8 cellular contexts compared by ENCODE assay signal in genomic region chr14:105351920-105352871, GRCh38. TPM values are rescaled to one million over a fixed set of nuclear protein-coding genes. Genes with fewer than 3 reads are reported as not detected.
DNase-seq lines count a peak whose midpoint lies in the region; FAIRE-seq and TF ChIP-seq lines count a peak whose summit lies in the region.

No MANE protein-coding gene starts in this region.

- no peak overlapping the region for H4K8ac ChIP-seq in neuronal stem cell (ENCODE audit: low read depth, low read length)

- H3K4me2 ChIP-seq in neuronal stem cell (ENCODE audit: insufficient read depth, low read length, poor library complexity, severe bottlenecking), result no peak overlapping the region

- no peak overlapping the region for H2BK12ac ChIP-seq in neuronal stem cell (ENCODE audit: low read length)

- TF ChIP-seq CTCF in AG04450 (IDR thresholded peaks at IDR 0.05; ENCODE audit: low read depth, low read length) (peak; percentile 85), RWPE1 (conservative IDR thresholded peaks at IDR 0.05; ENCODE audit: low read depth) (peak; percentile 84), fibroblast of the aortic adventitia (IDR thresholded peaks at IDR 0.05; ENCODE audit: insufficient read depth, low read length) (peak; percentile 87), stomach (IDR thresholded peaks at IDR 0.05) (peak in 5 of 7 experiments; percentile 76 to 93 (median 88))

- H3K4me1 ChIP-seq in neuronal stem cell (ENCODE audit: control insufficient read depth in 2 of 2, insufficient read depth in 1 of 2, low read depth in 1 of 2, low read length in 2 of 2) (peaks cover 0 to 12% of the 10 kb centered on the region in 2 donors), stomach (peaks cover 0 to 12% (median 8%) of the 10 kb centered on the region in 4 donors)

- peak; percentile 98 for FAIRE-seq in GM19239 (lab: Jason Lieb, UNC)

- no peak overlapping the region for H2BK5ac ChIP-seq in neuronal stem cell (ENCODE audit: low read length)

- H3K27me3 Mint-ChIP-seq in activated T-helper 1 cell treated with anti-CD3 and anti-CD28 coated beads, Interleukin-12 subunit alpha, Interleukin-12 subunit beta, Interleukin-2, Interleukin-4 antibody, amounts not matched to agents 30 ng/mL and 10 ng/mL and 1 ng/mL, durations not matched to agents 14 hours and 24 hours and 36 hours (ENCODE audit: insufficient read depth), result no peaks in the 10 kb centered on the region

- H2BK120ac ChIP-seq in neuronal stem cell (ENCODE audit: low read depth, low read length), result no peak overlapping the region

- TF ChIP-seq EP300 in stomach (IDR thresholded peaks at IDR 0.05), result no peak

- no peak overlapping the region for H3K27ac Mint-ChIP-seq in activated T-helper 1 cell treated with anti-CD3 and anti-CD28 coated beads, Interleukin-12 subunit alpha, Interleukin-12 subunit beta, Interleukin-2, Interleukin-4 antibody, amounts not matched to agents 30 ng/mL and 10 ng/mL and 1 ng/mL, durations not matched to agents 14 hours and 24 hours and 36 hours

- H3K36me3 ChIP-seq in MG63, result no peaks in the 10 kb centered on the region
- H3K36me3 ChIP-seq in neuronal stem cell (replicated peaks in 1 of 2; ENCODE audit: control insufficient read depth in 2 of 2, insufficient read depth in 2 of 2, low read length in 2 of 2), result peaks cover 0 to 3% of the 10 kb centered on the region in 2 donors
- H3K36me3 ChIP-seq in stomach, result peaks cover 3 to 63% (median 52%) of the 10 kb centered on the region in 4 donors

- peak overlapping the region; percentile 80 for H3K18ac ChIP-seq in neuronal stem cell (ENCODE audit: low read length)

- peaks cover 4% of the 10 kb centered on the region for H3K79me1 ChIP-seq in neuronal stem cell (ENCODE audit: low read depth, low read length)

- H2AFZ ChIP-seq in neuronal stem cell (ENCODE audit: low read length), result no peak overlapping the region

- H3K4me3 ChIP-seq in AG04450 (ENCODE audit: low read depth, low read length) (no peak overlapping the region), MG63 (no peak overlapping the region), fibroblast of the aortic adventitia (ENCODE audit: low read depth, low read length) (no peak overlapping the region), neuronal stem cell (ENCODE audit: low read length in 2 of 2) (no peak overlapping the region), stomach (no peak overlapping the region)

- H4K91ac ChIP-seq in neuronal stem cell (ENCODE audit: low read depth, low read length, poor library complexity), result no peak overlapping the region

- H3K14ac ChIP-seq in neuronal stem cell (ENCODE audit: low read length), result peak overlapping the region; percentile 31

- WGBS in neuronal stem cell (ENCODE audit: extremely low coverage in 2 of 2, insufficient read length in 2 of 2, insufficient replicate concordance in 1 of 2), 2 donors, result no CpG with 5 or more reads among the region's 27 CpGs
- 41 to 59% (median 54%) methylated on average over 18 to 27 of the region's 27 CpGs for WGBS in stomach, 5 donors

- intact Hi-C loops in activated T-helper 1 cell treated with anti-CD3 and anti-CD28 coated beads, Interleukin-12 subunit alpha, Interleukin-12 subunit beta, Interleukin-2, Interleukin-4 antibody, amounts not matched to agents 30 ng/mL and 10 ng/mL and 1 ng/mL, durations not matched to agents 14 hours and 24 hours and 36 hours (cut with micrococcal nuclease), result loop anchor here (1.0 to 5.0 kb wide), 5 partner anchors 35 to 375 kb away; partner anchors contain the start of genes AHNAK2 and BRF1
- intact Hi-C loops in stomach (cut with DNase I; ENCODE audit: low total_unique reads), result loop anchor here (5.0 kb wide), 1 partner anchor 150 kb away; no protein-coding TSS in a partner anchor

- POLR2A ChIA-PET in AG04450 (lab: Yijun Ruan, JAX) (interaction anchor here (0.7 to 1.2 kb wide), 3 partner anchors 37 to 104 kb away, joined by 3 read pairs; partner anchors contain the start of genes BTBD6 and PACS2), RWPE1 (lab: Yijun Ruan, JAX; ENCODE audit: low non-redundant PET) (no interaction called here)

- H3K27me3 ChIP-seq in AG04450 (ENCODE audit: control insufficient read depth, insufficient read depth, low read length), result no peaks in the 10 kb centered on the region
- no peaks in the 10 kb centered on the region for H3K27me3 ChIP-seq in MG63
- H3K27me3 ChIP-seq in neuronal stem cell (ENCODE audit: control insufficient read depth in 3 of 3, insufficient read depth in 3 of 3, low read depth in 1 of 3, low read length in 3 of 3), result no peaks in the 10 kb centered on the region
- no peaks in the 10 kb centered on the region for H3K27me3 ChIP-seq in stomach

- peak; percentile 63 for DNase-seq in AG04450 (ENCODE audit: low read depth, low spot score)
- DNase-seq in GM19239 (ENCODE audit: insufficient read length, low spot score), result peak; percentile 99
- peak; percentile 49 for DNase-seq in MG63
- DNase-seq in RWPE1 (ENCODE audit: low spot score), result peak; percentile 90
- DNase-seq in activated T-helper 1 cell treated with anti-CD3 and anti-CD28 coated beads, Interleukin-12 subunit alpha, Interleukin-12 subunit beta, Interleukin-2, Interleukin-4 antibody, amounts not matched to agents 30 ng/mL and 10 ng/mL and 1 ng/mL, durations not matched to agents 14 hours and 24 hours and 36 hours (ENCODE audit: low spot score), result peak; percentile 82
- peak; percentile 90 for DNase-seq in fibroblast of the aortic adventitia (ENCODE audit: low read depth)
- DNase-seq in neuronal stem cell (ENCODE audit: low spot score), result peak; percentile 80
- DNase-seq in stomach, result peak; percentile 88

- H3K9me3 Mint-ChIP-seq in activated T-helper 1 cell treated with anti-CD3 and anti-CD28 coated beads, Interleukin-12 subunit alpha, Interleukin-12 subunit beta, Interleukin-2, Interleukin-4 antibody, amounts not matched to agents 30 ng/mL and 10 ng/mL and 1 ng/mL, durations not matched to agents 14 hours and 24 hours and 36 hours, result no peaks in the 10 kb centered on the region

- H3K27ac ChIP-seq in AG04450 (ENCODE audit: low read depth, low read length), result no peak overlapping the region
- peak overlapping the region; percentile 62 for H3K27ac ChIP-seq in RWPE1
- no peak overlapping the region for H3K27ac ChIP-seq in neuronal stem cell (replicated peaks; ENCODE audit: low read length)
- H3K27ac ChIP-seq in stomach, result peak overlapping the region in 4 of 5 donors; percentile 40 to 63 (median 58)

- TF ChIP-seq POLR2A in stomach (IDR thresholded peaks at IDR 0.05), result no peak

- no peak overlapping the region for H3K4me3 Mint-ChIP-seq in activated T-helper 1 cell treated with anti-CD3 and anti-CD28 coated beads, Interleukin-12 subunit alpha, Interleukin-12 subunit beta, Interleukin-2, Interleukin-4 antibody, amounts not matched to agents 30 ng/mL and 10 ng/mL and 1 ng/mL, durations not matched to agents 14 hours and 24 hours and 36 hours

- H3K9me3 ChIP-seq in AG04450 (ENCODE audit: control insufficient read depth, insufficient read depth, low read length) (no peaks in the 10 kb centered on the region; the same call in 1 of the 2 replicates), MG63 (no peaks in the 10 kb centered on the region), neuronal stem cell (replicated peaks in 1 of 2; ENCODE audit: control insufficient read depth in 2 of 2, insufficient read depth in 1 of 2, low read depth in 1 of 2, low read length in 2 of 2) (no peaks in the 10 kb centered on the region), stomach (no peaks in the 10 kb centered on the region)

- H3K36me3 Mint-ChIP-seq in activated T-helper 1 cell treated with anti-CD3 and anti-CD28 coated beads, Interleukin-12 subunit alpha, Interleukin-12 subunit beta, Interleukin-2, Interleukin-4 antibody, amounts not matched to agents 30 ng/mL and 10 ng/mL and 1 ng/mL, durations not matched to agents 14 hours and 24 hours and 36 hours (ENCODE audit: low read depth), result no peaks in the 10 kb centered on the region

- CTCF ChIA-PET in AG04450 (lab: Charles Lee), result interaction anchor here (0.6 to 1.7 kb wide), 17 partner anchors 9 to 294 kb away, joined by 3 to 10 read pairs (median 4); partner anchors contain the start of gene BRF1
- CTCF ChIA-PET in RWPE1 (lab: Yijun Ruan, JAX), result interaction anchor here (0.6 to 2.1 kb wide), 7 partner anchors 9 to 149 kb away, joined by 3 to 7 read pairs (median 5); no protein-coding TSS in a partner anchor

- H3K23ac ChIP-seq in neuronal stem cell (ENCODE audit: low read depth, low read length, poor library complexity), result peak overlapping the region; percentile 43

- H2BK15ac ChIP-seq in neuronal stem cell (ENCODE audit: low read length), result peak overlapping the region; percentile 78

- H3K4ac ChIP-seq in neuronal stem cell (ENCODE audit: low read length), result no peak overlapping the region

- H3K4me1 Mint-ChIP-seq in activated T-helper 1 cell treated with anti-CD3 and anti-CD28 coated beads, Interleukin-12 subunit alpha, Interleukin-12 subunit beta, Interleukin-2, Interleukin-4 antibody, amounts not matched to agents 30 ng/mL and 10 ng/mL and 1 ng/mL, durations not matched to agents 14 hours and 24 hours and 36 hours (ENCODE audit: low read depth), result peaks cover 4% of the 10 kb centered on the region

- peak overlapping the region; percentile 56 for H2AK5ac ChIP-seq in neuronal stem cell (ENCODE audit: low read depth, low read length)

- no peak overlapping the region for H3K9ac ChIP-seq in neuronal stem cell (ENCODE audit: low read depth, low read length, poor library complexity)

RNA-seq across cellular contexts. Expression of gene PACS2, which starts 37.6 kb away (rescaled TPM):
- polyA plus RNA-seq in AG04450 (2011; rRNA removed) (13.0 and 16.1 TPM in 2 replicates), stomach (10 to 100 TPM; 23.4 to 49.8 (median 34.7) TPM)
- 14.5 and 18.3 TPM in 2 replicates for polyA minus RNA-seq in AG04450 (2011; rRNA and poly(A)+ RNA removed)
- 18.6 and 23.1 TPM in 2 replicates for total RNA-seq in MG63 (2014; rRNA removed; shearing (Covaris generic); ENCODE audit: low replicate concordance)
- total RNA-seq in activated T-helper 1 cell treated with anti-CD3 and anti-CD28 coated beads, Interleukin-12 subunit alpha, Interleukin-12 subunit beta, Interleukin-2, Interleukin-4 antibody, amounts not matched to agents 30 ng/mL and 10 ng/mL and 1 ng/mL, durations not matched to agents 14 hours and 24 hours and 36 hours, result 28.2 and 32.3 TPM in 2 replicates
- total RNA-seq in fibroblast of the aortic adventitia (ENCODE audit: low replicate concordance) (41.5 and 48.6 TPM in 2 replicates), stomach (100 to 1,000 TPM in 3 of 5 donors, 10 to 100 TPM in 2; 33.6 to 209 (median 114) TPM)
- 33.5 TPM for polyA plus RNA-seq in neuronal stem cell (2013, experiment 1 of 2)
- polyA plus RNA-seq in neuronal stem cell (2013, experiment 2 of 2), result 32.3 TPM

RNA-seq across cellular contexts. Expression of gene TEX22, which starts 46.1 kb away (rescaled TPM):
- polyA plus RNA-seq in AG04450 (2011; rRNA removed) (0.05 and 0.14 TPM in 2 replicates), stomach (under 1 TPM in 1 of 3 donors, not detected in 2; 0.35 TPM)
- 0.14 and 0.39 TPM in 2 replicates for polyA minus RNA-seq in AG04450 (2011; rRNA and poly(A)+ RNA removed)
- 0.22 and 0.63 TPM in 2 replicates for total RNA-seq in MG63 (2014; rRNA removed; shearing (Covaris generic); ENCODE audit: low replicate concordance)
- 7.4 and 9.1 TPM in 2 replicates for total RNA-seq in activated T-helper 1 cell treated with anti-CD3 and anti-CD28 coated beads, Interleukin-12 subunit alpha, Interleukin-12 subunit beta, Interleukin-2, Interleukin-4 antibody, amounts not matched to agents 30 ng/mL and 10 ng/mL and 1 ng/mL, durations not matched to agents 14 hours and 24 hours and 36 hours
- total RNA-seq in fibroblast of the aortic adventitia (ENCODE audit: low replicate concordance) (0.27 and 1.5 TPM in 2 replicates), stomach (under 1 TPM in 1 of 5 donors, not detected in 4; 0.18 TPM)
- 0.21 TPM for polyA plus RNA-seq in neuronal stem cell (2013, experiment 1 of 2)
- 0.21 TPM for polyA plus RNA-seq in neuronal stem cell (2013, experiment 2 of 2)

RNA-seq across cellular contexts. Expression of gene BRF1, which starts 51.4 kb away (rescaled TPM):
- 6.3 and 8.1 TPM in 2 replicates for polyA plus RNA-seq in AG04450 (2011; rRNA removed)
- 11.1 and 15.6 TPM in 2 replicates for polyA minus RNA-seq in AG04450 (2011; rRNA and poly(A)+ RNA removed)
- total RNA-seq in MG63 (2014; rRNA removed; shearing (Covaris generic); ENCODE audit: low replicate concordance), result 21.0 and 25.0 TPM in 2 replicates
- 46.1 and 46.9 TPM in 2 replicates for total RNA-seq in activated T-helper 1 cell treated with anti-CD3 and anti-CD28 coated beads, Interleukin-12 subunit alpha, Interleukin-12 subunit beta, Interleukin-2, Interleukin-4 antibody, amounts not matched to agents 30 ng/mL and 10 ng/mL and 1 ng/mL, durations not matched to agents 14 hours and 24 hours and 36 hours
- total RNA-seq in fibroblast of the aortic adventitia (ENCODE audit: low replicate concordance), result 28.8 and 49.4 TPM in 2 replicates
- polyA plus RNA-seq in neuronal stem cell (2013, experiment 1 of 2), result 14.0 TPM
- 14.3 TPM for polyA plus RNA-seq in neuronal stem cell (2013, experiment 2 of 2)
- 100 to 1,000 TPM in 1 of 5 donors, 10 to 100 TPM in 4; 31.5 to 141 (median 42.6) TPM for total RNA-seq in stomach
- polyA plus RNA-seq in stomach, result 10 to 100 TPM in 2 of 3 donors, 1 to 10 TPM in 1; 9.2 to 19.7 (median 19.4) TPM

Comparison
In these comparisons a context has a peak if more than half of its experiments do, and no peak if none do; other contexts are left out.
1. DNase-seq: peak in every context shown above with its lines; median percentile 99 in GM19239; 90 in RWPE1; 90 in fibroblast of the aortic adventitia; 88 in stomach; 82 in activated T-helper 1 cell treated with anti-CD3 and anti-CD28 coated beads, Interleukin-12 subunit alpha, Interleukin-12 subunit beta, Interleukin-2, Interleukin-4 antibody, amounts not matched to agents 30 ng/mL and 10 ng/mL and 1 ng/mL, durations not matched to agents 14 hours and 24 hours and 36 hours; 80 in neuronal stem cell; 63 in AG04450; 49 in MG63.
2. H3K27ac ChIP-seq: peak in RWPE1 (single experiment) and stomach (4 of 5); none in AG04450 (single experiment) and neuronal stem cell (single experiment).
3. Peak in every context shown above with its lines, with median percentiles within 50 percentile points of each other: CTCF ChIP-seq.